In the genomic region with DNA sequence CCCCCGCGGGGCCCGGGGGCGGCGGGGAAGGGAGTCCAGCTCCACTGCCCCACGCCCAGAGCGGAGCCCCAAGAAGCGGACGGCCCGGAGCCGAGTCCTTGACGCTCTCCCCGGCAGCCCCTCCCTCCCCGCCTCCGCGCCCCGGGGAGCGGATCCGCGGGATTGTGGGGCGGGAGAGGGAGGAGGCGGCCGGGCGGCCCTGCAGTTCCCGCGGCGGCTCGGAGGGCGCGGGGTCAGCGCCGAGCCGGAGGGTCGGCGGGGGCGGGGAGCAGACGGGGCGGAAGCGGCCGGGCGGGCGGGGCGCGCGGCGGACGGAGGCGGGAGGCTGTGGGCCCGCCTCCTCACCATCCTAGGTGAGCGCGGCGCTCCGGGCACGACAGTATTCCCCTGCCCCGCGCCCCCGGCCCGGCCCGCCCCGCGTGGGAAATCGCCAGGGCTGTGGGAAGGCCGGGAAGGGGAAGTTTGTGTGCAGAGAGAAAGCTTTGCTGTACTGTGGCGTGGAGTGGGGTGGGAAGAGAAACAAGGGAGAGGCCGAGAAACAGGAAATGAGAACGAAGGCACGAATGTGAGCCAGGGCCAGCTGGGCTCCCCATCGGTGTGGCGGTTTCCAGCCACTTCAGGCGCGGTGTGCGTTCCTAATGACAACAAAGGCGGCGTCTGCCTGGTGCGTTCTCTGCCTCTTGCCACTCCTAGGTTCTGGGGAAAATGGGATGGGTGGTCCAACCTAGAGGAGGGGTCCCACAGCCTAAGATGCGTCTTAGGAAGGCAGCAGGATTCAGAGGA, we compare ENCODE assay signal across 8 cellular contexts. TPM values are rescaled to one million over a fixed set of nuclear protein-coding genes. Genes with fewer than 3 reads are reported as not detected.
DNase-seq lines count a peak whose midpoint lies in the region; ATAC-seq and TF ChIP-seq lines count a peak whose summit lies in the region.

No MANE protein-coding gene starts in this region.

- peak overlapping the region; percentile 84 for H3K27ac ChIP-seq in trophoblast cell (ENCODE audit: low read depth, low read length)
- peak overlapping the region; percentile 87 to 96 for H3K27ac ChIP-seq in uterus

- WGBS in trophoblast cell (ENCODE audit: extremely low coverage, insufficient coverage, insufficient read length), result no CpG with 5 or more reads among the region's 76 CpGs

- H3K4me2 ChIP-seq in trophoblast cell (ENCODE audit: low read length), result peak overlapping the region; percentile 84

- peak overlapping the region; percentile 52 for H2BK12ac ChIP-seq in trophoblast cell (ENCODE audit: low read length)

- no peaks in the 10 kb centered on the region for H3K36me3 Mint-ChIP-seq in IgD-negative memory B cell
- peaks cover 12 to 21% of the 10 kb centered on the region in 2 donors for H3K36me3 Mint-ChIP-seq in activated naive CD4-positive, alpha-beta T cell treated with anti-CD3 and anti-CD28 coated beads, Interleukin-2, amount 50 U/mL, for 72 hours

- H3K4me3 Mint-ChIP-seq in IgD-negative memory B cell, result peak overlapping the region in 2 of 4 donors; percentile 80 to 89

- peak; percentile 39 for ATAC-seq in GM21529 (IDR thresholded peaks at IDR 0.05; ENCODE audit: unreplicated experiment)
- peak; percentile 41 for ATAC-seq in activated naive CD4-positive, alpha-beta T cell treated with anti-CD3 and anti-CD28 coated beads, Interleukin-2, amount 50 U/mL, for 72 hours
- peak; percentile 66 for ATAC-seq in Right ventricle myocardium superior (ENCODE audit: poor library complexity)

- peak overlapping the region; percentile 95 for H2BK120ac ChIP-seq in trophoblast cell (ENCODE audit: insufficient read depth, low read length, poor library complexity)

- DNase-seq in Daoy (ENCODE audit: low read depth), result peak; percentile 81
- peak; percentile 44 to 61 for DNase-seq in SHP77 (lab: John Stamatoyannopoulos, UW)
- DNase-seq in activated naive CD4-positive, alpha-beta T cell treated with anti-CD3 and anti-CD28 coated beads, Interleukin-2, amount 50 U/mL, for 72 hours (ENCODE audit: low spot score in 2 of 2), result peak; percentile 66 to 80
- DNase-seq in Right ventricle myocardium superior, result peak; percentile 84
- peak; percentile 27 to 48 for DNase-seq in trophoblast cell
- DNase-seq in uterus, result peak; percentile 39 to 62

- no peak for TF ChIP-seq CTCF in uterus (IDR thresholded peaks at IDR 0.05)

- TF ChIP-seq POLR2A in uterus (IDR thresholded peaks at IDR 0.05), result peak in 1 of 2 donors; percentile 35

- no peaks in the 10 kb centered on the region for H3K27me3 ChIP-seq in trophoblast cell (ENCODE audit: insufficient read depth, low read length)
- no peaks in the 10 kb centered on the region for H3K27me3 ChIP-seq in uterus

- H3K4me3 ChIP-seq in trophoblast cell (ENCODE audit: low read depth, low read length) (peak overlapping the region; percentile 91), uterus (peak overlapping the region; percentile 71 to 83)

- peak overlapping the region; percentile 94 for H3K4ac ChIP-seq in trophoblast cell (ENCODE audit: low read depth, low read length)

- no peak overlapping the region for H3K23ac ChIP-seq in trophoblast cell (ENCODE audit: low read length)

- peak overlapping the region; percentile 98 for H4K91ac ChIP-seq in trophoblast cell (ENCODE audit: low read depth, low read length)

- H3K4me1 ChIP-seq in trophoblast cell (ENCODE audit: control insufficient read depth in 1 of 2, insufficient read depth in 2 of 2, low read length in 2 of 2) (peaks cover 0 to 9% of the 10 kb centered on the region in 2 experiments), uterus (no peaks in the 10 kb centered on the region)

- H3K79me1 ChIP-seq in trophoblast cell (ENCODE audit: low read length), result peaks cover 19% of the 10 kb centered on the region

- H4K12ac ChIP-seq in trophoblast cell (ENCODE audit: low read depth, low read length), result peak overlapping the region; percentile 97

- no peaks in the 10 kb centered on the region for H3K27me3 Mint-ChIP-seq in IgD-negative memory B cell

- peak overlapping the region; percentile 73 for H2BK5ac ChIP-seq in trophoblast cell (ENCODE audit: low read depth, low read length, poor library complexity)

- H3K9me3 ChIP-seq in trophoblast cell (ENCODE audit: insufficient read depth, low read depth, low read length) (no peaks in the 10 kb centered on the region), uterus (no peaks in the 10 kb centered on the region)

- H2AK5ac ChIP-seq in trophoblast cell (ENCODE audit: low read length), result peak overlapping the region; percentile 32

- H2AFZ ChIP-seq in trophoblast cell (ENCODE audit: insufficient read depth, low read length, poor library complexity), result peak overlapping the region; percentile 99

- H3K18ac ChIP-seq in trophoblast cell (ENCODE audit: low read length), result peak overlapping the region; percentile 96

- H3K9ac ChIP-seq in trophoblast cell (ENCODE audit: low read length), result peak overlapping the region; percentile 97

- H3K79me2 ChIP-seq in trophoblast cell (ENCODE audit: control insufficient read depth, insufficient read depth, low read length, poor library complexity), result peaks cover 7% of the 10 kb centered on the region

- H4K8ac ChIP-seq in trophoblast cell (ENCODE audit: low read depth, low read length), result peak overlapping the region; percentile 96

- H3K36me3 ChIP-seq in trophoblast cell (ENCODE audit: control insufficient read depth in 1 of 2, insufficient read depth in 2 of 2, low read length in 2 of 2), result no peaks in the 10 kb centered on the region
- no peaks in the 10 kb centered on the region for H3K36me3 ChIP-seq in uterus

- H3K14ac ChIP-seq in trophoblast cell (ENCODE audit: low read length), result peak overlapping the region; percentile 99

- H3K27ac Mint-ChIP-seq in IgD-negative memory B cell, result peak overlapping the region in 2 of 3 donors; percentile 23 to 83
- H3K27ac Mint-ChIP-seq in activated naive CD4-positive, alpha-beta T cell treated with anti-CD3 and anti-CD28 coated beads, Interleukin-2, amount 50 U/mL, for 72 hours, result no peak overlapping the region

- no peaks in the 10 kb centered on the region for H3K9me3 Mint-ChIP-seq in IgD-negative memory B cell
- no peaks in the 10 kb centered on the region for H3K9me3 Mint-ChIP-seq in activated naive CD4-positive, alpha-beta T cell treated with anti-CD3 and anti-CD28 coated beads, Interleukin-2, amount 50 U/mL, for 72 hours

- intact Hi-C loops in Right ventricle myocardium superior (cut with DNase I), result loop anchor here (10.0 kb wide), 2 partner anchors 181 to 301 kb away; no protein-coding TSS in a partner anchor
- intact Hi-C loops in uterus (cut with DNase I; ENCODE audit: low total_unique reads), result no loop called here

- peaks cover 11 to 15% (median 12%) of the 10 kb centered on the region in 3 donors for H3K4me1 Mint-ChIP-seq in IgD-negative memory B cell

RNA-seq across cellular contexts. Expression of a gene that starts 1.3 kb away (rescaled TPM):
- total RNA-seq in Daoy (2014; rRNA removed; shearing (Covaris generic)), result 4.1 and 6.6 TPM in 2 replicates
- polyA plus RNA-seq in IgD-negative memory B cell, result 20.6 TPM
- 10 to 100 TPM; 18.4 to 25.6 TPM for total RNA-seq in activated naive CD4-positive, alpha-beta T cell treated with anti-CD3 and anti-CD28 coated beads, Interleukin-2, amount 50 U/mL, for 72 hours
- total RNA-seq in Right ventricle myocardium superior (14.0 TPM), uterus (10 to 100 TPM in 2 of 4 donors, 1 to 10 TPM in 2; 2.3 to 57.7 (median 13.2) TPM)
- 3.2 and 3.8 TPM in 2 replicates for polyA plus RNA-seq in trophoblast cell (2013)

Comparison
In these comparisons a context has a peak if more than half of its experiments do, and no peak if none do; other contexts are left out.
1. Peak in every context shown above with its lines: DNase-seq, ATAC-seq, H3K4me3 ChIP-seq and H3K27ac ChIP-seq.
2. H3K27ac Mint-ChIP-seq: peak in IgD-negative memory B cell (2 of 3); none in activated naive CD4-positive, alpha-beta T cell treated with anti-CD3 and anti-CD28 coated beads, Interleukin-2, amount 50 U/mL, for 72 hours (0 of 2).